24 cellular contexts compared by ENCODE assay signal in the genomic region with DNA sequence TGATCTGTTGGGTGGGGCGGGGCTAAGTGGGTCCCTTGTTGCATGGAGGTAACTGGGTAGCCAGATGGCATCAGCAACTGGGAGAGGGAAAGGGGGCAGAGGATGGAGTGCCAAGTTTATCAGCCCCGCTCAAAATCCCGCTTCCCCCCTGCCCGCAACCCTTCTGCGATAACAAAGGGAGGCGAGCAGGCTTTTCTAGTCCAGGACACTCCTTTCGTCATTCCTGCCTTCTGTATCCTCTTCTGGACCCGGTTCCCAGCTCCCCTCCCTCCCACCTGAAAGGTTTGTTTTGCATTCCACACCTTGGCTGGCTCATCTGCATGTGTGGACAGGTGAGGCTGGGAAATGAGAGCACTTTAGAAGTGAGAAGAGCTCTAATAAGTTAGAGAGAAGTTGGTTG. TPM values are rescaled to one million over a fixed set of nuclear protein-coding genes. Genes with fewer than 3 reads are reported as not detected.
"Had no signal": no experiment of that assay in that cellular context is flagged by ENCODE, and none has a peak within 500 bp of the region (broad histone marks: within the 10 kb centered on the region; RNA-seq: fewer than 3 reads in every experiment).

No MANE protein-coding gene starts in this region.

- H2AFZ ChIP-seq: neural progenitor cell had no signal

- H3K4me2 ChIP-seq: neural progenitor cell had no signal

- H3K4me3 ChIP-seq: colonic mucosa, esophagus muscularis mucosa, gastroesophageal sphincter, left ventricle myocardium inferior, lower lobe of right lung, neural progenitor cell, ovary, right atrium auricular region, testis, tibial nerve had no signal

- H3K27ac ChIP-seq: colonic mucosa, esophagus muscularis mucosa, gastroesophageal sphincter, left ventricle myocardium inferior, lower lobe of right lung, neural progenitor cell, ovary, right atrium auricular region, testis, tibial nerve had no signal

- H3K9me3 Mint-ChIP-seq: memory B cell; natural killer cell treated with Interleukin-12 subunit alpha and Interleukin-12 subunit beta and Interleukin-15 and Interleukin-18, amount 100 ng/mL, for 72 hours; neural progenitor cell; stimulated activated effector memory CD8-positive, alpha-beta T cell treated with anti-CD3 and anti-CD28 coated beads, Interleukin-12 subunit alpha, Interleukin-12 subunit beta, amount 100 ng/mL, for 72 hours had no signal

- H3K36me3 ChIP-seq: colonic mucosa, neural progenitor cell, ovary had no signal

- H3K36me3 Mint-ChIP-seq: memory B cell; natural killer cell treated with Interleukin-12 subunit alpha and Interleukin-12 subunit beta and Interleukin-15 and Interleukin-18, amount 100 ng/mL, for 72 hours; neural progenitor cell had no signal

- H3K9me3 ChIP-seq: colonic mucosa, esophagus muscularis mucosa, gastroesophageal sphincter, left ventricle myocardium inferior, lower lobe of right lung, ovary, right atrium auricular region, testis, tibial nerve had no signal

- H3K4me3 Mint-ChIP-seq: memory B cell; natural killer cell treated with Interleukin-12 subunit alpha and Interleukin-12 subunit beta and Interleukin-15 and Interleukin-18, amount 100 ng/mL, for 72 hours; neural progenitor cell; stimulated activated effector memory CD8-positive, alpha-beta T cell treated with anti-CD3 and anti-CD28 coated beads, Interleukin-12 subunit alpha, Interleukin-12 subunit beta, amount 100 ng/mL, for 72 hours had no signal

- H3K4me1 Mint-ChIP-seq: memory B cell, neural progenitor cell had no signal

- H3K9ac ChIP-seq: neural progenitor cell had no signal

- DNase-seq: cerebellar nuclear complex; colonic mucosa; dermis blood vessel endothelial cell; foreskin fibroblast; glutamatergic neuron; islet precursor cell; left ventricle myocardium inferior; lower lobe of right lung; midbrain; nucleus accumbens; ovary; stimulated activated CD4-positive, alpha-beta T cell treated with anti-CD3 and anti-CD28 coated beads, Interleukin-4, amount 100 ng/mL, for 1 hour; stimulated activated CD8-positive, alpha-beta memory T cell treated with anti-CD3 and anti-CD28 coated beads, Interleukin-4, amount 100 ng/mL, for 48 hours; stimulated activated naive CD8-positive, alpha-beta T cell treated with anti-CD3 and anti-CD28 coated beads, Interleukin-15, Interleukin-2, amounts not matched to agents 100 U/mL and 50 U/mL, for 24 hours; testis had no signal

- H3K27ac Mint-ChIP-seq: memory B cell; natural killer cell treated with Interleukin-12 subunit alpha and Interleukin-12 subunit beta and Interleukin-15 and Interleukin-18, amount 100 ng/mL, for 72 hours; stimulated activated effector memory CD8-positive, alpha-beta T cell treated with anti-CD3 and anti-CD28 coated beads, Interleukin-12 subunit alpha, Interleukin-12 subunit beta, amount 100 ng/mL, for 72 hours had no signal

- H3K4me1 ChIP-seq: colonic mucosa, left ventricle myocardium inferior, lower lobe of right lung, neural progenitor cell, right atrium auricular region, testis had no signal

- H3K27me3 ChIP-seq: colonic mucosa, esophagus muscularis mucosa, gastroesophageal sphincter, neural progenitor cell, ovary, right atrium auricular region, testis, tibial nerve had no signal

- ATAC-seq: gastroesophageal sphincter; lower lobe of right lung; natural killer cell treated with Interleukin-12 subunit alpha and Interleukin-12 subunit beta and Interleukin-15 and Interleukin-18, amount 100 ng/mL, for 72 hours; stimulated activated effector memory CD8-positive, alpha-beta T cell treated with anti-CD3 and anti-CD28 coated beads, Interleukin-12 subunit alpha, Interleukin-12 subunit beta, amount 100 ng/mL, for 72 hours; stimulated activated naive CD8-positive, alpha-beta T cell treated with anti-CD3 and anti-CD28 coated beads, Interleukin-15, Interleukin-2, amounts not matched to agents 100 U/mL and 50 U/mL, for 24 hours had no signal

RNA-seq across cellular contexts. Expression of gene HLF, which starts 53.3 kb away (rescaled TPM):
- total RNA-seq: dermis blood vessel endothelial cell, endothelial cell of umbilical vein had no signal
- polyA plus RNA-seq: endothelial cell of umbilical vein had no signal
